ENCODE assay signal across 8 cellular contexts in genomic region chr17:2399572-2400473, GRCh38. TPM values are rescaled to one million over a fixed set of nuclear protein-coding genes. Genes with fewer than 3 reads are reported as not detected.
DNase-seq lines count a peak whose midpoint lies in the region; ATAC-seq and TF ChIP-seq lines count a peak whose summit lies in the region.

No MANE protein-coding gene starts in this region.

- H3K9me3 ChIP-seq in Karpas-422 (ENCODE audit: low read length) = no peaks in the 10 kb centered on the region

- H3K36me3 ChIP-seq in Karpas-422 (ENCODE audit: insufficient read depth, low read length) = no peaks in the 10 kb centered on the region

- no peaks in the 10 kb centered on the region for H3K9me3 Mint-ChIP-seq in neural crest cell
- H3K9me3 Mint-ChIP-seq in stimulated activated naive CD8-positive, alpha-beta T cell treated with anti-CD3 and anti-CD28 coated beads, Interleukin-15, amount 100 ng/mL, for 72 hours = no peaks in the 10 kb centered on the region

- peak; percentile 31 for ATAC-seq in GM21737 (IDR thresholded peaks at IDR 0.05; ENCODE audit: unreplicated experiment)
- ATAC-seq in stimulated activated naive CD8-positive, alpha-beta T cell treated with anti-CD3 and anti-CD28 coated beads, Interleukin-15, amount 100 ng/mL, for 72 hours = peak; percentile 73

- H3K4me1 Mint-ChIP-seq in neural crest cell = peaks cover 63% of the 10 kb centered on the region
- peaks cover 71% of the 10 kb centered on the region for H3K4me1 Mint-ChIP-seq in stimulated activated naive CD8-positive, alpha-beta T cell treated with anti-CD3 and anti-CD28 coated beads, Interleukin-15, amount 100 ng/mL, for 72 hours

- H3K4me1 ChIP-seq in Karpas-422 (ENCODE audit: low read length) = peaks cover 62% of the 10 kb centered on the region

- H4K20me1 ChIP-seq in Karpas-422 (ENCODE audit: insufficient read depth, low read depth, low read length) = peaks cover 25% of the 10 kb centered on the region

- peak overlapping the region; percentile 96 for H3K4me2 ChIP-seq in Karpas-422 (ENCODE audit: low read depth, low read length, poor library complexity, severe bottlenecking)

- peaks cover 38% of the 10 kb centered on the region for H3K79me2 ChIP-seq in Karpas-422 (ENCODE audit: low read length)

- peaks cover 8% of the 10 kb centered on the region for H3K27me3 Mint-ChIP-seq in neural crest cell (ENCODE audit: low read depth)
- H3K27me3 Mint-ChIP-seq in stimulated activated naive CD8-positive, alpha-beta T cell treated with anti-CD3 and anti-CD28 coated beads, Interleukin-15, amount 100 ng/mL, for 72 hours = no peaks in the 10 kb centered on the region

- no peaks in the 10 kb centered on the region for H3K27me3 ChIP-seq in Karpas-422 (ENCODE audit: low read length)

- no peaks in the 10 kb centered on the region for H3K36me3 Mint-ChIP-seq in neural crest cell (ENCODE audit: low read depth)

- H3K27ac ChIP-seq in Karpas-422 (ENCODE audit: low read length) = peak overlapping the region; percentile 88

- no peak overlapping the region for H2AFZ ChIP-seq in Karpas-422 (ENCODE audit: low read length)

- TF ChIP-seq CTCF in fibroblast of villous mesenchyme (IDR thresholded peaks at IDR 0.05; ENCODE audit: insufficient read depth, low read depth, low read length) = no peak
- TF ChIP-seq CTCF in neural crest cell (conservative IDR thresholded peaks at IDR 0.05) = no peak

- H3K9ac ChIP-seq in Karpas-422 (ENCODE audit: low read length) = peak overlapping the region; percentile 83

- no peaks in the 10 kb centered on the region for H3K9me2 ChIP-seq in Karpas-422 (replicated peaks; ENCODE audit: insufficient read depth, low read length)

- H3K4me3 Mint-ChIP-seq in neural crest cell = peak overlapping the region; percentile 99
- H3K4me3 Mint-ChIP-seq in stimulated activated naive CD8-positive, alpha-beta T cell treated with anti-CD3 and anti-CD28 coated beads, Interleukin-15, amount 100 ng/mL, for 72 hours = peak overlapping the region; percentile 85 to 98

- H3K27ac Mint-ChIP-seq in neural crest cell (ENCODE audit: unreplicated experiment) = peak overlapping the region; percentile 99
- H3K27ac Mint-ChIP-seq in stimulated activated naive CD8-positive, alpha-beta T cell treated with anti-CD3 and anti-CD28 coated beads, Interleukin-15, amount 100 ng/mL, for 72 hours = peak overlapping the region; percentile 94 to 100

- DNase-seq in Daoy (ENCODE audit: low read depth) (peak; percentile 98), Karpas-422 (peak; percentile 97), activated gamma-delta T cell treated with Interleukin-2 at 50 U/mL for 16 hours (peak; percentile 89), fibroblast of villous mesenchyme (ENCODE audit: low read depth) (peak; percentile 98), neural crest cell (ENCODE audit: low read depth, low spot score) (peak; percentile 81)
- DNase-seq in stimulated activated naive CD8-positive, alpha-beta T cell treated with anti-CD3 and anti-CD28 coated beads, Interleukin-15, amount 100 ng/mL, for 72 hours = peak; percentile 91 to 93

- H3K4me3 ChIP-seq in Karpas-422 (ENCODE audit: low read length) (peak overlapping the region; percentile 85), fibroblast of villous mesenchyme (ENCODE audit: low read depth, low read length) (peak overlapping the region; percentile 97)

- peak; percentile 72 for TF ChIP-seq POLR2A in Raji (IDR thresholded peaks at IDR 0.05; ENCODE audit: insufficient read depth, low read depth, low read length)

RNA-seq across cellular contexts. Expression of gene MNT, which starts 1.0 kb away (rescaled TPM):
- total RNA-seq in Daoy (2014; rRNA removed; shearing (Covaris generic)) = 1.2 and 1.7 TPM in 2 replicates
- total RNA-seq in Karpas-422 (2014; rRNA removed; shearing (Covaris generic); ENCODE audit: low replicate concordance) = 6.3 and 18.8 TPM in 2 replicates
- 7.8 and 11.6 TPM in 2 replicates for total RNA-seq in fibroblast of villous mesenchyme
- 24.7 and 26.9 TPM in 2 replicates for total RNA-seq in neural crest cell

Comparison
In these comparisons a context has a peak if more than half of its experiments do, and no peak if none do; other contexts are left out.
1. Peak in every context shown above with its lines: DNase-seq, ATAC-seq, H3K4me3 ChIP-seq and H3K27ac ChIP-seq.